13 cellular contexts compared by ENCODE assay signal in the genomic region with DNA sequence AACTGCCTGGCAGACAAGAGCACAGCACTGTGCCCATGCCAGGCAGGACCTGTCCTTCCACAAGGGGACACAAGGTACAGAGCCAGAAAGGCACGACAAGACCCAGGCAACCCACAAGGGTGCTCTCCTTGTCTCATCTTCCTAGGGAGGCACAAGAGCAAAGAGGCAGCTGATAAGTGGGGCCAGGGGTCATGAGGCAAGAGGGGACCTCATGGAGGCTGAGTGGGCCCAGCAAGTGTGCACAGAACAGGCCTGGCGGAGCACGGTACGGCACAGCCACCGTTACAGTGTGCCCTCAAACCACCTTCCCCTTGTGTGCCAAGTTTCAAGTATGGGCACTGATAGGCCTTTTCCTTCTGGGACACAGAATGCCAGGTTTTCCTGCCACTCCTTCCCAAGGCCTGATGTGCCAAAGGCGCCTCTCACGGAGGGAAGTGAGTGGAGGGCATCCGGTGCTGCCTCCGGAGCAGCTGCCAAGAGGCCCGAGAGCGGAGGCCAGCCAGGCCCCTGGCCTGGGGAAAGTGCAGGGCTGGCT.
DNase-seq lines count a peak whose midpoint lies in the region; ATAC-seq, FAIRE-seq and TF ChIP-seq lines count a peak whose summit lies in the region.
"Had no signal": no experiment of that assay in that cellular context is flagged by ENCODE, and none has a peak within 500 bp of the region (broad histone marks: within the 10 kb centered on the region; RNA-seq: fewer than 3 reads in every experiment).

No MANE protein-coding gene starts in this region.

- no peak overlapping the region for H4K91ac ChIP-seq in H1 (replicated peaks; ENCODE audit: insufficient read length, low read length)

- H2BK20ac ChIP-seq in H1 (ENCODE audit: low read length): no peak overlapping the region

- WGBS in H1 (ENCODE audit: extremely low coverage in 1 of 2, insufficient coverage in 1 of 2, insufficient read length in 1 of 2, insufficient replicate concordance in 2 of 2, low coverage in 1 of 2, low lambda C conversion rate in 2 of 2, missing lambda C conversion rate in 1 of 2), 2 experiments: 94% methylated on average over 10 of the region's 11 CpGs; no CpG with 5 or more reads in 1 of the 2 experiments

- H3K27me3 Mint-ChIP-seq in activated CD4-positive, alpha-beta memory T cell treated with anti-CD3 and anti-CD28 coated beads for 36 hours: no peaks in the 10 kb centered on the region
- H3K27me3 Mint-ChIP-seq in activated CD4-positive, alpha-beta memory T cell treated with anti-CD3 and anti-CD28 coated beads, Interleukin-2, amount 10 ng/mL, durations not matched to agents 7 days and 5 days: no peaks in the 10 kb centered on the region
- H3K27me3 Mint-ChIP-seq in neural crest cell (ENCODE audit: low read depth) (no peaks in the 10 kb centered on the region), type B pancreatic cell (no peaks in the 10 kb centered on the region)

- H3K9me3 ChIP-seq in H1 (ENCODE audit: insufficient read depth in 2 of 2, low read depth in 1 of 2, low read length in 1 of 2): no peaks in the 10 kb centered on the region
- H3K9me3 ChIP-seq: mucosa of descending colon had no signal

- peaks cover 6% of the 10 kb centered on the region for H3K79me1 ChIP-seq in H1 (ENCODE audit: low read depth, low read length)

- H3K4me1 Mint-ChIP-seq in activated CD4-positive, alpha-beta memory T cell treated with anti-CD3 and anti-CD28 coated beads for 36 hours (ENCODE audit: low read depth): peaks cover 65% of the 10 kb centered on the region
- H3K4me1 Mint-ChIP-seq in activated CD4-positive, alpha-beta memory T cell treated with anti-CD3 and anti-CD28 coated beads, Interleukin-2, amount 10 ng/mL, durations not matched to agents 7 days and 5 days: peaks cover 56% of the 10 kb centered on the region
- H3K4me1 Mint-ChIP-seq in neural crest cell (peaks cover 45% of the 10 kb centered on the region), type B pancreatic cell (ENCODE audit: unreplicated experiment) (peaks cover 46% of the 10 kb centered on the region)

- H2BK15ac ChIP-seq in H1 (ENCODE audit: low read length): no peak overlapping the region

- H4K5ac ChIP-seq in H1 (ENCODE audit: insufficient read length, low read depth, low read length): no peak overlapping the region

- no peaks in the 10 kb centered on the region for H3K9me3 Mint-ChIP-seq in activated CD4-positive, alpha-beta memory T cell treated with anti-CD3 and anti-CD28 coated beads for 36 hours
- H3K9me3 Mint-ChIP-seq in activated CD4-positive, alpha-beta memory T cell treated with anti-CD3 and anti-CD28 coated beads, Interleukin-2, amount 10 ng/mL, durations not matched to agents 7 days and 5 days: no peaks in the 10 kb centered on the region
- H3K9me3 Mint-ChIP-seq in neural crest cell (no peaks in the 10 kb centered on the region), type B pancreatic cell (no peaks in the 10 kb centered on the region)

- H3K14ac ChIP-seq in H1 (ENCODE audit: insufficient read length): no peak overlapping the region

- H3K4me3 ChIP-seq in H1 (ENCODE audit: extremely low read depth in 1 of 4, insufficient read depth in 2 of 4, low read depth in 3 of 4, low read length in 4 of 4): no peak overlapping the region
- H3K4me3 ChIP-seq: mucosa of descending colon, SK-N-MC had no signal

- H4K20me1 ChIP-seq in H1 (replicated peaks in 1 of 2; ENCODE audit: control insufficient read depth in 1 of 2, insufficient read depth in 2 of 2, low read length in 2 of 2): peaks cover 3 to 10% of the 10 kb centered on the region in 2 experiments

- no peaks in the 10 kb centered on the region for H3K36me3 ChIP-seq in H1 (ENCODE audit: control insufficient read depth in 2 of 4, insufficient read depth in 4 of 4, low read length in 3 of 4)

- no peak overlapping the region for H3K27ac ChIP-seq in H1 (ENCODE audit: low read depth, low read length)
- H3K27ac ChIP-seq: SK-N-MC had no signal

- H4K8ac ChIP-seq in H1 (ENCODE audit: extremely low read depth, insufficient read depth, low read length): no peak overlapping the region

- no peak overlapping the region for H3K23ac ChIP-seq in H1 (ENCODE audit: insufficient read length)

- FAIRE-seq in H1 (lab: Jason Lieb, UNC): no peak

- no peaks in the 10 kb centered on the region for H3K23me2 ChIP-seq in H1 (ENCODE audit: low read depth, low read length)

- no peak overlapping the region for H3K4me3 Mint-ChIP-seq in activated CD4-positive, alpha-beta memory T cell treated with anti-CD3 and anti-CD28 coated beads for 36 hours
- H3K4me3 Mint-ChIP-seq in activated CD4-positive, alpha-beta memory T cell treated with anti-CD3 and anti-CD28 coated beads, Interleukin-2, amount 10 ng/mL, durations not matched to agents 7 days and 5 days: no peak overlapping the region
- H3K4me3 Mint-ChIP-seq in neural crest cell (no peak overlapping the region), type B pancreatic cell (no peak overlapping the region)

- H3K4me1 ChIP-seq in H1 (replicated peaks in 1 of 4; ENCODE audit: control insufficient read depth in 3 of 4, insufficient read depth in 4 of 4, low read length in 3 of 4): peaks cover 0 to 8% (median 2%) of the 10 kb centered on the region in 4 experiments; a peak in 4 of 7 replicates

- no peaks in the 10 kb centered on the region for H3K79me2 ChIP-seq in H1 (ENCODE audit: control insufficient read depth in 1 of 2, insufficient read depth in 2 of 2, low read length in 2 of 2)

- CTCF ChIA-PET in activated CD4-positive, alpha-beta memory T cell treated with anti-CD3 and anti-CD28 coated beads for 36 hours (lab: Charles Lee): no interaction called here
- CTCF ChIA-PET in activated CD4-positive, alpha-beta memory T cell treated with anti-CD3 and anti-CD28 coated beads, Interleukin-2, amount 10 ng/mL, durations not matched to agents 7 days and 5 days (lab: Charles Lee): no interaction called here
- CTCF ChIA-PET in H1 (lab: Charles Lee; ENCODE audit: partially characterized antibody): interaction anchor here (0.6 to 1.5 kb wide), 9 partner anchors 19 to 983 kb away, joined by 3 to 5 read pairs (median 3); no protein-coding TSS in a partner anchor

- H3K36me3 Mint-ChIP-seq in activated CD4-positive, alpha-beta memory T cell treated with anti-CD3 and anti-CD28 coated beads for 36 hours: no peaks in the 10 kb centered on the region
- peaks cover 38% of the 10 kb centered on the region for H3K36me3 Mint-ChIP-seq in activated CD4-positive, alpha-beta memory T cell treated with anti-CD3 and anti-CD28 coated beads, Interleukin-2, amount 10 ng/mL, durations not matched to agents 7 days and 5 days (ENCODE audit: low read depth)
- no peaks in the 10 kb centered on the region for H3K36me3 Mint-ChIP-seq in neural crest cell (ENCODE audit: low read depth)
- H3K36me3 Mint-ChIP-seq in type B pancreatic cell: no peaks in the 10 kb centered on the region

- POLR2A ChIA-PET in activated CD4-positive, alpha-beta memory T cell treated with anti-CD3 and anti-CD28 coated beads for 36 hours (lab: Charles Lee): interaction anchor here (0.6 kb wide), 1 partner anchor 1952 kb away, joined by 3 read pairs; no protein-coding TSS in a partner anchor
- POLR2A ChIA-PET in activated CD4-positive, alpha-beta memory T cell treated with anti-CD3 and anti-CD28 coated beads, Interleukin-2, amount 10 ng/mL, durations not matched to agents 7 days and 5 days (lab: Charles Lee): no interaction called here
- POLR2A ChIA-PET in H1 (lab: Charles Lee; ENCODE audit: partially characterized antibody): interaction anchor here (0.7 kb wide), 1 partner anchor 10 kb away, joined by 3 read pairs; no protein-coding TSS in a partner anchor

- TF ChIP-seq EP300 in H1 (IDR thresholded peaks at IDR 0.05; ENCODE audit: borderline replicate concordance in 1 of 2, low read depth in 2 of 2, low read length in 2 of 2): no peak

- ATAC-seq in HG02759 (IDR thresholded peaks at IDR 0.05; ENCODE audit: unreplicated experiment) (no peak), HG03378 (IDR thresholded peaks at IDR 0.05; ENCODE audit: unreplicated experiment) (no peak)
- ATAC-seq: mucosa of descending colon had no signal

- no peak overlapping the region for H3K56ac ChIP-seq in H1 (replicated peaks; ENCODE audit: insufficient read length, low read depth, low read length)

- H3K4ac ChIP-seq in H1 (replicated peaks; ENCODE audit: insufficient read length, low read depth, low read length): no peak overlapping the region

- H2BK12ac ChIP-seq in H1 (ENCODE audit: low read depth, low read length): no peak overlapping the region

- H2BK120ac ChIP-seq in H1 (replicated peaks; ENCODE audit: low read depth, low read length): no peak overlapping the region

- TF ChIP-seq POLR2A in H1 (IDR thresholded peaks at IDR 0.05; ENCODE audit: control extremely low read depth in 1 of 2, low read depth in 2 of 2, low read length in 2 of 2): no peak

- TF ChIP-seq RAD21 in H1 (IDR thresholded peaks at IDR 0.05 in 1 of 2, conservative IDR thresholded peaks at IDR 0.05 in 1 of 2; ENCODE audit: low read depth in 2 of 2, low read length in 2 of 2): no peak

- H3K27me3 ChIP-seq in H1 (replicated peaks in 1 of 4; ENCODE audit: control insufficient read depth in 3 of 4, extremely low read depth in 1 of 4, insufficient read depth in 3 of 4, low read length in 3 of 4): no peaks in the 10 kb centered on the region

- 0 out of 2 replicates have a peak overlapping the region, but pooled peaks have one; percentile 19 for H2BK5ac ChIP-seq in H1 (ENCODE audit: low read depth, low read length)

- no peak overlapping the region; a peak in 1 of 7 replicates for H3K9ac ChIP-seq in H1 (replicated peaks in 1 of 4; ENCODE audit: extremely low read depth in 1 of 4, low read depth in 3 of 4, low read length in 3 of 4)

- TF ChIP-seq CTCF in H1 (IDR thresholded peaks at IDR 0.05; ENCODE audit: control extremely low read depth in 1 of 3, insufficient read depth in 1 of 3, low read depth in 1 of 3, low read length in 3 of 3): no peak
- no peak for TF ChIP-seq CTCF in neural crest cell (conservative IDR thresholded peaks at IDR 0.05)
- no peak for TF ChIP-seq CTCF in type B pancreatic cell (conservative IDR thresholded peaks at IDR 0.05)

- intact Hi-C loops in activated CD4-positive, alpha-beta memory T cell treated with anti-CD3 and anti-CD28 coated beads for 36 hours (cut with micrococcal nuclease): no loop called here

- no peak for DNase-seq in activated CD4-positive, alpha-beta memory T cell treated with anti-CD3 and anti-CD28 coated beads for 36 hours
- DNase-seq in activated CD4-positive, alpha-beta memory T cell treated with anti-CD3 and anti-CD28 coated beads, Interleukin-2, amount 10 ng/mL, durations not matched to agents 7 days and 5 days: no peak
- DNase-seq in H1 (ENCODE audit: low read depth in 1 of 2, low spot score in 2 of 2): no peak
- no peak for DNase-seq in neural crest cell (ENCODE audit: low read depth, low spot score)
- no peak for DNase-seq in type B pancreatic cell (ENCODE audit: extremely low spot score, unreplicated experiment)
- no peak for DNase-seq in HuH-7 (ENCODE audit: low spot score)
- DNase-seq: Calu3; stimulated activated CD4-positive, alpha-beta T cell treated with anti-CD3 and anti-CD28 coated beads, Interleukin-4, amount 100 ng/mL, for 1 hour; stimulated activated naive CD4-positive, alpha-beta T cell had no signal

- no peak overlapping the region for H3K18ac ChIP-seq in H1 (ENCODE audit: extremely low read depth, low read length)

- no peak overlapping the region for H2AFZ ChIP-seq in H1 (ENCODE audit: low read length)

- H3K4me2 ChIP-seq in H1 (ENCODE audit: insufficient read depth in 1 of 2, low read depth in 2 of 2, low read length in 2 of 2): no peak overlapping the region

- no peak overlapping the region for H2AK5ac ChIP-seq in H1 (ENCODE audit: low read depth, low read length)

- H3K27ac Mint-ChIP-seq in activated CD4-positive, alpha-beta memory T cell treated with anti-CD3 and anti-CD28 coated beads for 36 hours: peak overlapping the region; percentile 69
- H3K27ac Mint-ChIP-seq in activated CD4-positive, alpha-beta memory T cell treated with anti-CD3 and anti-CD28 coated beads, Interleukin-2, amount 10 ng/mL, durations not matched to agents 7 days and 5 days: no peak overlapping the region
- H3K27ac Mint-ChIP-seq in neural crest cell (ENCODE audit: unreplicated experiment) (peak overlapping the region; percentile 50), type B pancreatic cell (peak overlapping the region; percentile 64)
